In the genomic region with DNA sequence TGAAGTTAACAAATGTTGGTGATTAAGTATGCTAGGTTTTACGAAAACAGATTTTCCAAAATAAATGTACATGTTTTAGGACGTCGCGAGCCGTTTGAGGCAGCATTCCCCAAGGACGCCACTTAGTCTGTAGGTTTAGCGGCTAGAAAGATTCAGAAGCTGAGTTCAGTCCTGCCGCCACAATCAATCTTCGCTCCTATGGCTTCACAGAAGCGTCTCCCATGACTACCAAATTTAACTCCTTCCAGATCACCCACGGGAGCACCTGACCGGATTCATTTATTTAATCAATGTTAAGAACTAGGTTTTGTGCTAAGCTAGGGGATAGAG, we compare ENCODE assay signal across 8 cellular contexts. TPM values are rescaled to one million over a fixed set of nuclear protein-coding genes. Genes with fewer than 3 reads are reported as not detected.
DNase-seq lines count a peak whose midpoint lies in the region; ATAC-seq, FAIRE-seq and TF ChIP-seq lines count a peak whose summit lies in the region.

No MANE protein-coding gene starts in this region.

- peaks cover 11% of the 10 kb centered on the region for H3K4me1 ChIP-seq in keratinocyte (ENCODE audit: control insufficient read depth, extremely low read depth, insufficient read depth, low read length)

- peak overlapping the region; percentile 97 for H3K9ac ChIP-seq in keratinocyte (ENCODE audit: control insufficient read depth, extremely low read depth, insufficient read depth, low read length)

- peaks cover 4 to 5% of the 10 kb centered on the region in 2 experiments for H3K36me3 ChIP-seq in keratinocyte (ENCODE audit: control insufficient read depth in 2 of 2, extremely low read depth in 1 of 2, insufficient read depth in 2 of 2, low read length in 2 of 2)

- ATAC-seq in stimulated activated naive CD8-positive, alpha-beta T cell treated with anti-CD3 and anti-CD28 coated beads, Interleukin-15, Interleukin-2, amounts not matched to agents 100 U/mL and 50 U/mL, for 24 hours: no peak
- ATAC-seq in GM18907 (IDR thresholded peaks at IDR 0.05; ENCODE audit: unreplicated experiment) (no peak), HG03354 (IDR thresholded peaks at IDR 0.05; ENCODE audit: poor library complexity, severe bottlenecking, unreplicated experiment) (no peak)

- DNase-seq in stimulated activated CD4-positive, alpha-beta T cell treated with anti-CD3 and anti-CD28 coated beads, Interleukin-4, amount 100 ng/mL, for 1 hour: peak; percentile 3
- DNase-seq in stimulated activated CD4-positive, alpha-beta T cell treated with anti-CD3 and anti-CD28 coated beads, Interleukin-2, amount 100 ng/mL, for 48 hours: no peak
- peak; percentile 66 for DNase-seq in NCI-H2227 (lab: John Stamatoyannopoulos, UW; ENCODE audit: unreplicated experiment)
- DNase-seq in keratinocyte (ENCODE audit: low read depth, low spot score): no peak
- DNase-seq in stimulated activated naive CD8-positive, alpha-beta T cell treated with anti-CD3 and anti-CD28 coated beads, Interleukin-15, Interleukin-2, amounts not matched to agents 100 U/mL and 50 U/mL, for 24 hours: peak; percentile 15

- no peaks in the 10 kb centered on the region for H3K9me3 ChIP-seq in keratinocyte (ENCODE audit: control insufficient read depth, low read depth, low read length)

- H3K27me3 ChIP-seq in keratinocyte (ENCODE audit: control insufficient read depth, extremely low read depth, insufficient read depth, low read length): no peaks in the 10 kb centered on the region

- H3K4me3 Mint-ChIP-seq in brain: peak overlapping the region; percentile 95 to 100 (median 99)

- peaks cover 11% of the 10 kb centered on the region for H4K20me1 ChIP-seq in keratinocyte (ENCODE audit: control insufficient read depth, extremely low read depth, insufficient read depth, low read length)

- H3K27me3 Mint-ChIP-seq in brain: peaks cover 21% of the 10 kb centered on the region

- peak overlapping the region; percentile 98 for H3K27ac ChIP-seq in keratinocyte (ENCODE audit: control insufficient read depth, insufficient read depth, low read length)

- H3K27ac Mint-ChIP-seq in brain: peak overlapping the region; percentile 97 to 100 (median 100)

- FAIRE-seq in keratinocyte (lab: Jason Lieb, UNC): no peak

- H3K4me2 ChIP-seq in keratinocyte (ENCODE audit: control insufficient read depth, extremely low read depth, insufficient read depth, low read depth, low read length): peak overlapping the region; percentile 86

- peaks cover 46% of the 10 kb centered on the region for H3K4me1 Mint-ChIP-seq in brain

- TF ChIP-seq CTCF in brain (conservative IDR thresholded peaks at IDR 0.05) (no peak), keratinocyte (optimal IDR thresholded peaks at IDR 0.05 in 1 of 3, IDR thresholded peaks at IDR 0.05 in 1 of 3, conservative IDR thresholded peaks at IDR 0.05 in 1 of 3; ENCODE audit: extremely low read depth in 1 of 3, insufficient read depth in 2 of 3, low read length in 3 of 3) (no peak)

- peaks cover 43% of the 10 kb centered on the region for H3K79me2 ChIP-seq in keratinocyte (ENCODE audit: control insufficient read depth, insufficient read depth, low read length)

- H3K36me3 Mint-ChIP-seq in brain: peaks cover 15% of the 10 kb centered on the region

- no peaks in the 10 kb centered on the region for H3K9me1 ChIP-seq in keratinocyte (ENCODE audit: control insufficient read depth, extremely low read depth, insufficient read depth, low read length)

- peaks cover 3 to 15% (median 11%) of the 10 kb centered on the region in 5 experiments for H3K9me3 Mint-ChIP-seq in brain

- dilution Hi-C loops in keratinocyte (cut with MboI; ENCODE audit: extremely low pct_ligation_motif_present, low sequenced_read_pairs): no loop called here

- peak overlapping the region; percentile 97 for H2AFZ ChIP-seq in keratinocyte (ENCODE audit: control insufficient read depth, low read length)

- H3K4me3 ChIP-seq in keratinocyte (ENCODE audit: control insufficient read depth in 2 of 3, extremely low read depth in 1 of 3, insufficient read depth in 2 of 3, low read depth in 1 of 3, low read length in 3 of 3): peak overlapping the region; percentile 89 to 96 (median 89)

RNA-seq across cellular contexts. Expression of gene CYP51A1, which starts 0.8 kb away (rescaled TPM):
- polyA plus RNA-seq in brain (ENCODE audit: insufficient read depth, low read depth, low replicate concordance): 95.9 TPM
- polyA plus RNA-seq in keratinocyte: 27.3 to 55.1 TPM (median 47.1 TPM) in 3 replicates
- 21.0 TPM for polyA plus RNA-seq in keratinocyte (2011; ENCODE audit: low read depth)
- polyA plus RNA-seq in keratinocyte (2011; cell fraction: cytosol; rRNA removed): 29.5 and 41.7 TPM in 2 replicates
- polyA plus RNA-seq in keratinocyte (2011; cell fraction: nucleus; rRNA removed): 59.5 and 69.7 TPM in 2 replicates
- polyA plus RNA-seq in keratinocyte (2012; ENCODE audit: low replicate concordance): 72.5 and 180 TPM in 2 replicates
- 30.5 to 62.3 TPM (median 34.2 TPM) in 3 replicates for polyA minus RNA-seq in keratinocyte
- 76.2 TPM for polyA minus RNA-seq in keratinocyte (2011; cell fraction: cytosol; rRNA and poly(A)+ RNA removed)
- 60.6 and 97.5 TPM in 2 replicates for polyA minus RNA-seq in keratinocyte (2011; cell fraction: nucleus; rRNA and poly(A)+ RNA removed)

RNA-seq across cellular contexts. Expression of gene LRRD1, which starts 43.9 kb away (rescaled TPM):
- polyA plus RNA-seq in brain (ENCODE audit: insufficient read depth, low read depth, low replicate concordance) (not detected), keratinocyte (0.04 TPM in 2 of 3 replicates, not detected in the other)
- not detected for polyA plus RNA-seq in keratinocyte (2011; ENCODE audit: low read depth)
- polyA plus RNA-seq in keratinocyte (2011; cell fraction: cytosol; rRNA removed): not detected in 2 replicates
- 0.10 and 0.11 TPM in 2 replicates for polyA plus RNA-seq in keratinocyte (2011; cell fraction: nucleus; rRNA removed)
- polyA plus RNA-seq in keratinocyte (2012; ENCODE audit: low replicate concordance): 0.11 and 0.26 TPM in 2 replicates
- not detected in 3 replicates for polyA minus RNA-seq in keratinocyte
- polyA minus RNA-seq in keratinocyte (2011; cell fraction: cytosol; rRNA and poly(A)+ RNA removed): not detected
- 0.54 TPM in 1 of 2 replicates, not detected in the other for polyA minus RNA-seq in keratinocyte (2011; cell fraction: nucleus; rRNA and poly(A)+ RNA removed)

Comparison
In these comparisons a context has a peak if more than half of its experiments do, and no peak if none do; other contexts are left out.
1. DNase-seq: peak in stimulated activated CD4-positive, alpha-beta T cell treated with anti-CD3 and anti-CD28 coated beads, Interleukin-4, amount 100 ng/mL, for 1 hour (single experiment), NCI-H2227 (single experiment) and stimulated activated naive CD8-positive, alpha-beta T cell treated with anti-CD3 and anti-CD28 coated beads, Interleukin-15, Interleukin-2, amounts not matched to agents 100 U/mL and 50 U/mL, for 24 hours (single experiment); none in stimulated activated CD4-positive, alpha-beta T cell treated with anti-CD3 and anti-CD28 coated beads, Interleukin-2, amount 100 ng/mL, for 48 hours (0 of 2) and keratinocyte (single experiment).